Comparison of ENCODE assay signal across 8 cellular contexts in genomic region chr12:117854339-117855012, GRCh38.
DNase-seq lines count a peak whose midpoint lies in the region; ATAC-seq and TF ChIP-seq lines count a peak whose summit lies in the region.

No MANE protein-coding gene starts in this region.

- H3K4me1 Mint-ChIP-seq in Caco-2 (ENCODE audit: low read depth, unreplicated experiment) = no peaks in the 10 kb centered on the region
- no peaks in the 10 kb centered on the region for H3K4me1 Mint-ChIP-seq in activated T-helper 1 cell treated with anti-CD3 and anti-CD28 coated beads, Interleukin-12 subunit alpha, Interleukin-12 subunit beta, Interleukin-2, Interleukin-4 antibody, amounts not matched to agents 30 ng/mL and 10 ng/mL and 1 ng/mL, durations not matched to agents 14 hours and 24 hours and 36 hours (ENCODE audit: low read depth)

- no peak overlapping the region for H3K4me3 Mint-ChIP-seq in Caco-2 (ENCODE audit: unreplicated experiment)
- H3K4me3 Mint-ChIP-seq in activated T-helper 1 cell treated with anti-CD3 and anti-CD28 coated beads, Interleukin-12 subunit alpha, Interleukin-12 subunit beta, Interleukin-2, Interleukin-4 antibody, amounts not matched to agents 30 ng/mL and 10 ng/mL and 1 ng/mL, durations not matched to agents 14 hours and 24 hours and 36 hours = no peak overlapping the region

- TF ChIP-seq CTCF in Caco-2 (IDR thresholded peaks at IDR 0.05; ENCODE audit: insufficient read depth in 1 of 2, low read depth in 1 of 2, low read length in 1 of 2, severe bottlenecking in 1 of 2, unreplicated experiment in 1 of 2) = peak; percentile 68 to 76

- no peaks in the 10 kb centered on the region for H3K36me3 ChIP-seq in Caco-2 (ENCODE audit: control insufficient read depth, insufficient read depth, low read length)

- BruUV-seq in Caco-2 (replicated peaks; lab: Mats Ljungman, UMichigan) = no TSS peak

- H3K4me1 ChIP-seq in Caco-2 = no peaks in the 10 kb centered on the region; the same call in 1 of the 2 replicates

- H3K27ac Mint-ChIP-seq in Caco-2 (ENCODE audit: unreplicated experiment) = no peak overlapping the region
- no peak overlapping the region for H3K27ac Mint-ChIP-seq in activated T-helper 1 cell treated with anti-CD3 and anti-CD28 coated beads, Interleukin-12 subunit alpha, Interleukin-12 subunit beta, Interleukin-2, Interleukin-4 antibody, amounts not matched to agents 30 ng/mL and 10 ng/mL and 1 ng/mL, durations not matched to agents 14 hours and 24 hours and 36 hours

- no peaks in the 10 kb centered on the region for H3K9me3 Mint-ChIP-seq in Caco-2 (ENCODE audit: unreplicated experiment)
- no peaks in the 10 kb centered on the region for H3K9me3 Mint-ChIP-seq in activated T-helper 1 cell treated with anti-CD3 and anti-CD28 coated beads, Interleukin-12 subunit alpha, Interleukin-12 subunit beta, Interleukin-2, Interleukin-4 antibody, amounts not matched to agents 30 ng/mL and 10 ng/mL and 1 ng/mL, durations not matched to agents 14 hours and 24 hours and 36 hours

- no peak for ATAC-seq in GM21515 (IDR thresholded peaks at IDR 0.05; ENCODE audit: unreplicated experiment)
- ATAC-seq in GM21786 (IDR thresholded peaks at IDR 0.05; ENCODE audit: unreplicated experiment) = no peak

- no peaks in the 10 kb centered on the region for H3K9me3 ChIP-seq in Caco-2

- DNase-seq in Caco-2 (peak; percentile 62 to 71), HCEC 1CT (peak; percentile 40), NCI-H69 (lab: John Stamatoyannopoulos, UW) (peak; percentile 77), iPS-NIHi7 (ENCODE audit: extremely low spot score) (peak; percentile 81)
- DNase-seq in activated T-helper 1 cell treated with anti-CD3 and anti-CD28 coated beads, Interleukin-12 subunit alpha, Interleukin-12 subunit beta, Interleukin-2, Interleukin-4 antibody, amounts not matched to agents 30 ng/mL and 10 ng/mL and 1 ng/mL, durations not matched to agents 14 hours and 24 hours and 36 hours (ENCODE audit: low spot score) = peak; percentile 26
- peak; percentile 8 to 34 for DNase-seq in stimulated activated CD8-positive, alpha-beta memory T cell treated with anti-CD3 and anti-CD28 coated beads, Interleukin-2, amount 100 ng/mL, for 48 hours (ENCODE audit: low read depth in 2 of 2)

- intact Hi-C loops in Caco-2 (cut with micrococcal nuclease; ENCODE audit: unreplicated experiment) = loop anchor here (5.0 kb wide), 2 partner anchors 487 to 642 kb away; no protein-coding TSS in a partner anchor
- intact Hi-C loops in activated T-helper 1 cell treated with anti-CD3 and anti-CD28 coated beads, Interleukin-12 subunit alpha, Interleukin-12 subunit beta, Interleukin-2, Interleukin-4 antibody, amounts not matched to agents 30 ng/mL and 10 ng/mL and 1 ng/mL, durations not matched to agents 14 hours and 24 hours and 36 hours (cut with micrococcal nuclease) = loop anchor here (5.0 kb wide), 1 partner anchor 487 kb away; no protein-coding TSS in a partner anchor

- H3K4me3 ChIP-seq in Caco-2 (ENCODE audit: low read depth, low read length) = no peak overlapping the region

- peaks cover under 1% of the 10 kb centered on the region for H3K27me3 Mint-ChIP-seq in Caco-2 (ENCODE audit: insufficient read depth, unreplicated experiment)
- no peaks in the 10 kb centered on the region for H3K27me3 Mint-ChIP-seq in activated T-helper 1 cell treated with anti-CD3 and anti-CD28 coated beads, Interleukin-12 subunit alpha, Interleukin-12 subunit beta, Interleukin-2, Interleukin-4 antibody, amounts not matched to agents 30 ng/mL and 10 ng/mL and 1 ng/mL, durations not matched to agents 14 hours and 24 hours and 36 hours (ENCODE audit: insufficient read depth)

- no peaks in the 10 kb centered on the region for H3K27me3 ChIP-seq in Caco-2 (replicated peaks; ENCODE audit: control insufficient read depth, insufficient read depth, low read length)

- CTCF ChIA-PET in Caco-2 (lab: Charles Lee) = no interaction called here

- POLR2A ChIA-PET in Caco-2 (lab: Charles Lee) = no interaction called here

- no peaks in the 10 kb centered on the region for H3K36me3 Mint-ChIP-seq in Caco-2 (ENCODE audit: insufficient read depth, unreplicated experiment)
- H3K36me3 Mint-ChIP-seq in activated T-helper 1 cell treated with anti-CD3 and anti-CD28 coated beads, Interleukin-12 subunit alpha, Interleukin-12 subunit beta, Interleukin-2, Interleukin-4 antibody, amounts not matched to agents 30 ng/mL and 10 ng/mL and 1 ng/mL, durations not matched to agents 14 hours and 24 hours and 36 hours (ENCODE audit: low read depth) = no peaks in the 10 kb centered on the region

Comparison
In these comparisons a context has a peak if more than half of its experiments do, and no peak if none do; other contexts are left out.
1. DNase-seq: peak in every context shown above with its lines; median percentile 81 in iPS-NIHi7; 77 in NCI-H69; 66 in Caco-2; 40 in HCEC 1CT; 26 in activated T-helper 1 cell treated with anti-CD3 and anti-CD28 coated beads, Interleukin-12 subunit alpha, Interleukin-12 subunit beta, Interleukin-2, Interleukin-4 antibody, amounts not matched to agents 30 ng/mL and 10 ng/mL and 1 ng/mL, durations not matched to agents 14 hours and 24 hours and 36 hours; 21 in stimulated activated CD8-positive, alpha-beta memory T cell treated with anti-CD3 and anti-CD28 coated beads, Interleukin-2, amount 100 ng/mL, for 48 hours.